In the genomic region with DNA sequence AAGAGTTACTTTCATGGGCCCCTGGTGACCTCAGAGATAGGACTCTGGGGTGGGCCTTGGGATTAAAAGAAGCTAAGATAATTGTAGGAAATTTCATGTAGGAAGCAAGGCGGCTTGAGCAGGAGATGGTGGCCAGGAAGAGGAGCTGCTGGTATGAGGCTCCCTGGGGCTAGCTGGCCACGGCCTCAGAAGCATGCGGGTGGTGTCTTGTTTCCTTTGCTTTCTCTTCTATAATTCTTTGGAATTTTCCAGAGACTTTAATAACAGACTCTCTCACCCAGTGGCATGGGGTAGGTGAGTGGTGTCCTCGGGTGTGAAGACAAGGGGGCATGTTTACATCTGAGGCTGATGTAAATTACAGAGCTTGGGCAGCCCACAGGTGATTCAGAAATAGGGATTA, we compare ENCODE assay signal across 17 cellular contexts. TPM values are rescaled to one million over a fixed set of nuclear protein-coding genes. Genes with fewer than 3 reads are reported as not detected.
DNase-seq lines count a peak whose midpoint lies in the region; TF ChIP-seq lines count a peak whose summit lies in the region.
"Had no signal": no experiment of that assay in that cellular context is flagged by ENCODE, and none has a peak within 500 bp of the region (broad histone marks: within the 10 kb centered on the region; RNA-seq: fewer than 3 reads in every experiment).

No MANE protein-coding gene starts in this region.

- POLR2A ChIA-PET in activated CD4-positive, alpha-beta memory T cell treated with anti-CD3 and anti-CD28 coated beads, Interleukin-2, amount 10 ng/mL, durations not matched to agents 7 days and 5 days (lab: Charles Lee): interaction anchor here (0.7 to 16.2 kb wide), 3 partner anchors 8 to 41 kb away, joined by 3 to 318 read pairs (median 5); no protein-coding TSS in a partner anchor

- no peak overlapping the region for H3K4me3 Mint-ChIP-seq in nephron progenitor cell
- H3K4me3 Mint-ChIP-seq in type B pancreatic cell: no peak overlapping the region
- no peak overlapping the region for H3K4me3 Mint-ChIP-seq in activated CD4-positive, alpha-beta memory T cell treated with anti-CD3 and anti-CD28 coated beads, Interleukin-2, amount 10 ng/mL, durations not matched to agents 7 days and 5 days
- H3K4me3 Mint-ChIP-seq: CD4-positive, CD25-positive, alpha-beta regulatory T cell; IgD-negative memory B cell had no signal

- H3K27me3 Mint-ChIP-seq in nephron progenitor cell (ENCODE audit: low read depth, poor library complexity): peaks cover 8% of the 10 kb centered on the region
- H3K27me3 Mint-ChIP-seq in type B pancreatic cell: no peaks in the 10 kb centered on the region
- no peaks in the 10 kb centered on the region for H3K27me3 Mint-ChIP-seq in activated CD4-positive, alpha-beta memory T cell treated with anti-CD3 and anti-CD28 coated beads, Interleukin-2, amount 10 ng/mL, durations not matched to agents 7 days and 5 days
- H3K27me3 Mint-ChIP-seq: IgD-negative memory B cell had no signal

- DNase-seq in H7: peak; percentile 2
- peak; percentile 57 for DNase-seq in choroid plexus epithelial cell (ENCODE audit: low read depth)
- DNase-seq in nephron progenitor cell: no peak
- DNase-seq in type B pancreatic cell (ENCODE audit: extremely low spot score, unreplicated experiment): no peak
- DNase-seq in activated CD4-positive, alpha-beta memory T cell treated with anti-CD3 and anti-CD28 coated beads, Interleukin-2, amount 10 ng/mL, durations not matched to agents 7 days and 5 days: no peak
- DNase-seq in stimulated activated CD4-positive, alpha-beta T cell treated with anti-CD3 and anti-CD28 coated beads, Interleukin-4, amount 100 ng/mL, for 1 hour: no peak
- DNase-seq in D341Med (ENCODE audit: low spot score): no peak
- DNase-seq: ACHN; BE2C; C1 segment of cervical spinal cord; Caco-2; CD4-positive, CD25-positive, alpha-beta regulatory T cell; DMS153; DMS79 treated with DMSO at 0.1 percent for 48 hours; GF-D8 had no signal

- no peaks in the 10 kb centered on the region for H3K27me3 ChIP-seq in H7 (ENCODE audit: control insufficient read depth, insufficient read depth, low read length)
- H3K27me3 ChIP-seq: BE2C had no signal

- H3K27ac Mint-ChIP-seq in nephron progenitor cell (peak overlapping the region; percentile 74), type B pancreatic cell (peak overlapping the region; percentile 79)
- no peak overlapping the region for H3K27ac Mint-ChIP-seq in activated CD4-positive, alpha-beta memory T cell treated with anti-CD3 and anti-CD28 coated beads, Interleukin-2, amount 10 ng/mL, durations not matched to agents 7 days and 5 days
- H3K27ac Mint-ChIP-seq: CD4-positive, CD25-positive, alpha-beta regulatory T cell; IgD-negative memory B cell had no signal

- H3K9me3 Mint-ChIP-seq in nephron progenitor cell (peaks cover 25% of the 10 kb centered on the region), type B pancreatic cell (peaks cover 14% of the 10 kb centered on the region)
- H3K9me3 Mint-ChIP-seq in activated CD4-positive, alpha-beta memory T cell treated with anti-CD3 and anti-CD28 coated beads, Interleukin-2, amount 10 ng/mL, durations not matched to agents 7 days and 5 days: peaks cover 17% of the 10 kb centered on the region

- H3K4me3 ChIP-seq in H7 (ENCODE audit: insufficient read depth, low read depth, low read length) (no peak overlapping the region), choroid plexus epithelial cell (ENCODE audit: low read depth, low read length) (no peak overlapping the region)
- H3K4me3 ChIP-seq: HAP-1 had no signal

- no peaks in the 10 kb centered on the region for H3K36me3 ChIP-seq in H7 (replicated peaks; ENCODE audit: control insufficient read depth, insufficient read depth, low read length)
- H3K36me3 ChIP-seq: BE2C, HAP-1 had no signal

- CTCF ChIA-PET in activated CD4-positive, alpha-beta memory T cell treated with anti-CD3 and anti-CD28 coated beads, Interleukin-2, amount 10 ng/mL, durations not matched to agents 7 days and 5 days (lab: Charles Lee): no interaction called here

- H3K4me1 Mint-ChIP-seq in nephron progenitor cell (peaks cover 16% of the 10 kb centered on the region), type B pancreatic cell (ENCODE audit: unreplicated experiment) (peaks cover under 1% of the 10 kb centered on the region)
- H3K4me1 Mint-ChIP-seq in activated CD4-positive, alpha-beta memory T cell treated with anti-CD3 and anti-CD28 coated beads, Interleukin-2, amount 10 ng/mL, durations not matched to agents 7 days and 5 days: peaks cover 39% of the 10 kb centered on the region

- TF ChIP-seq CTCF in choroid plexus epithelial cell (conservative IDR thresholded peaks at IDR 0.05; ENCODE audit: low read depth, low read length) (no peak), nephron progenitor cell (IDR thresholded peaks at IDR 0.05) (no peak), type B pancreatic cell (conservative IDR thresholded peaks at IDR 0.05) (no peak)

- H3K36me3 Mint-ChIP-seq in nephron progenitor cell (ENCODE audit: low read depth) (peaks cover 7% of the 10 kb centered on the region), type B pancreatic cell (no peaks in the 10 kb centered on the region)
- H3K36me3 Mint-ChIP-seq in activated CD4-positive, alpha-beta memory T cell treated with anti-CD3 and anti-CD28 coated beads, Interleukin-2, amount 10 ng/mL, durations not matched to agents 7 days and 5 days (ENCODE audit: low read depth): peaks cover 18% of the 10 kb centered on the region

RNA-seq across cellular contexts. Expression of gene KDM7A, which starts 41.9 kb away (rescaled TPM):
- total RNA-seq in H7 (2014; rRNA removed; shearing (Covaris generic)): 5.5 and 7.1 TPM in 2 replicates
- 7.5 and 9.3 TPM in 2 replicates for total RNA-seq in type B pancreatic cell (ENCODE audit: low replicate concordance)
- total RNA-seq in activated CD4-positive, alpha-beta memory T cell treated with anti-CD3 and anti-CD28 coated beads, Interleukin-2, amount 10 ng/mL, durations not matched to agents 7 days and 5 days: 10 to 100 TPM; 24.3 to 25.9 TPM

Comparison
In these comparisons a context has a peak if more than half of its experiments do, and no peak if none do; other contexts are left out.
1. DNase-seq: peak in H7 (single experiment) and choroid plexus epithelial cell (single experiment); none in nephron progenitor cell (single experiment), type B pancreatic cell (single experiment), activated CD4-positive, alpha-beta memory T cell treated with anti-CD3 and anti-CD28 coated beads, Interleukin-2, amount 10 ng/mL, durations not matched to agents 7 days and 5 days (single experiment), stimulated activated CD4-positive, alpha-beta T cell treated with anti-CD3 and anti-CD28 coated beads, Interleukin-4, amount 100 ng/mL, for 1 hour (single experiment) and D341Med (single experiment).